Comparison of ENCODE assay signal across 7 cellular contexts in genomic region chr12:73841963-73842362, GRCh38.
"Had no signal": no experiment of that assay in that cellular context is flagged by ENCODE, and none has a peak within 500 bp of the region (broad histone marks: within the 10 kb centered on the region; RNA-seq: fewer than 3 reads in every experiment).

No MANE protein-coding gene starts in this region.

- H3K36me3 ChIP-seq: HAP-1 had no signal

- H3K4me1 ChIP-seq: HAP-1 had no signal

- H3K9ac ChIP-seq: GM23248 had no signal

- ATAC-seq: HCT116 had no signal

- DNase-seq: GM23248, GOT3, H7, HFFc6, KG1 had no signal

- H3K9me3 ChIP-seq: HAP-1 had no signal

- H3K27ac ChIP-seq: GM23248 had no signal

- H3K4me3 ChIP-seq: GM23248, HAP-1 had no signal

- H2AFZ ChIP-seq: GM23248 had no signal
